Comparison of ENCODE assay signal across 15 cellular contexts in genomic region chr9:99173570-99174504, GRCh38. TPM values are rescaled to one million over a fixed set of nuclear protein-coding genes. Genes with fewer than 3 reads are reported as not detected.
DNase-seq lines count a peak whose midpoint lies in the region; ATAC-seq, FAIRE-seq and TF ChIP-seq lines count a peak whose summit lies in the region.
"Had no signal": no experiment of that assay in that cellular context is flagged by ENCODE, and none has a peak within 500 bp of the region (broad histone marks: within the 10 kb centered on the region; RNA-seq: fewer than 3 reads in every experiment).

No MANE protein-coding gene starts in this region.

- peak overlapping the region in 2 of 4 donors; percentile 7 to 19 for H3K27ac ChIP-seq in pancreas
- H3K27ac ChIP-seq: esophagus squamous epithelium, Peyer's patch had no signal

- ATAC-seq in HG02610 (IDR thresholded peaks at IDR 0.05; ENCODE audit: unreplicated experiment) (peak; percentile 70), pancreas (peak in 3 of 4 donors; percentile 26 to 79 (median 72)), HG03108 (IDR thresholded peaks at IDR 0.05; ENCODE audit: unreplicated experiment) (no peak)
- ATAC-seq: HCT116 had no signal

- no peak overlapping the region for H3K27ac Mint-ChIP-seq in mesothelial cell of epicardium

- DNase-seq in NCI-H1092 treated with DMSO at 0.1 percent for 48 hours (lab: John Stamatoyannopoulos, UW) = peak; percentile 17
- DNase-seq in NCI-H1092 (lab: John Stamatoyannopoulos, UW) = no peak
- peak; percentile 12 for DNase-seq in NCI-H82 treated with DMSO at 0.1 percent for 48 hours (lab: John Stamatoyannopoulos, UW; ENCODE audit: unreplicated experiment)
- DNase-seq in pancreas = no peak
- no peak for DNase-seq in cerebellum (ENCODE audit: low spot score)
- DNase-seq in mesothelial cell of epicardium (ENCODE audit: low spot score in 2 of 2, unreplicated experiment in 2 of 2) = no peak
- DNase-seq: activated CD4-positive, alpha-beta T cell treated with anti-CD3 and anti-CD28 coated beads for 48 hours; aorta; esophagus squamous epithelium; KG1; Peyer's patch had no signal

- no peaks in the 10 kb centered on the region for H3K36me3 Mint-ChIP-seq in mesothelial cell of epicardium

- peaks cover 39% of the 10 kb centered on the region for H3K4me1 Mint-ChIP-seq in mesothelial cell of epicardium

- intact Hi-C loops in pancreas (cut with DNase I) = no loop called here

- H3K27me3 Mint-ChIP-seq in mesothelial cell of epicardium (ENCODE audit: low read depth) = no peaks in the 10 kb centered on the region

- H3K4me3 Mint-ChIP-seq in mesothelial cell of epicardium = no peak overlapping the region

- no peak for TF ChIP-seq CTCF in pancreas (IDR thresholded peaks at IDR 0.05)
- TF ChIP-seq CTCF in mesothelial cell of epicardium (IDR thresholded peaks at IDR 0.05; ENCODE audit: unreplicated experiment) = no peak

- no peaks in the 10 kb centered on the region for H3K36me3 ChIP-seq in pancreas
- H3K36me3 ChIP-seq: esophagus squamous epithelium, Peyer's patch had no signal

- no peaks in the 10 kb centered on the region for H3K9me3 Mint-ChIP-seq in mesothelial cell of epicardium

- H3K9me3 ChIP-seq in pancreas = no peaks in the 10 kb centered on the region
- H3K9me3 ChIP-seq: esophagus squamous epithelium, Peyer's patch had no signal

- FAIRE-seq in pancreas (lab: Jason Lieb, UNC) = no peak
- FAIRE-seq: A204.1 had no signal

- no peaks in the 10 kb centered on the region for H3K27me3 ChIP-seq in pancreas
- H3K27me3 ChIP-seq: Peyer's patch had no signal

- WGBS in pancreas, 2 donors = 63 to 67% methylated on average over 10 of the region's 10 CpGs

- no peaks in the 10 kb centered on the region for H3K4me1 ChIP-seq in pancreas
- H3K4me1 ChIP-seq: esophagus squamous epithelium, Peyer's patch had no signal

- no peak overlapping the region for H3K4me3 ChIP-seq in pancreas
- H3K4me3 ChIP-seq: esophagus squamous epithelium, Peyer's patch had no signal

RNA-seq across cellular contexts. Expression of gene ALG2, which starts 47.9 kb away (rescaled TPM):
- total RNA-seq in pancreas (10 to 100 TPM; 24.9 to 30.6 (median 28.0) TPM), cerebellum (17.1 TPM), mesothelial cell of epicardium (28.6 to 31.2 TPM (median 29.6 TPM) in 3 replicates)
- polyA plus RNA-seq in pancreas = 10 to 100 TPM; 17.9 to 35.6 TPM

RNA-seq across cellular contexts. Expression of gene SEC61B, which starts 48.2 kb away (rescaled TPM):
- total RNA-seq in pancreas (100 to 1,000 TPM; 117 to 191 (median 139) TPM), cerebellum (30.0 TPM), mesothelial cell of epicardium (130 to 139 TPM (median 132 TPM) in 3 replicates)
- polyA plus RNA-seq in pancreas = 100 to 1,000 TPM; 251 to 355 TPM

Comparison
In these comparisons a context has a peak if more than half of its experiments do, and no peak if none do; other contexts are left out.
1. DNase-seq: peak in NCI-H1092 treated with DMSO at 0.1 percent for 48 hours (single experiment) and NCI-H82 treated with DMSO at 0.1 percent for 48 hours (single experiment); none in NCI-H1092 (single experiment), pancreas (0 of 6), cerebellum (single experiment) and mesothelial cell of epicardium (0 of 2).